Comparison of ENCODE assay signal across 8 cellular contexts in the genomic region with DNA sequence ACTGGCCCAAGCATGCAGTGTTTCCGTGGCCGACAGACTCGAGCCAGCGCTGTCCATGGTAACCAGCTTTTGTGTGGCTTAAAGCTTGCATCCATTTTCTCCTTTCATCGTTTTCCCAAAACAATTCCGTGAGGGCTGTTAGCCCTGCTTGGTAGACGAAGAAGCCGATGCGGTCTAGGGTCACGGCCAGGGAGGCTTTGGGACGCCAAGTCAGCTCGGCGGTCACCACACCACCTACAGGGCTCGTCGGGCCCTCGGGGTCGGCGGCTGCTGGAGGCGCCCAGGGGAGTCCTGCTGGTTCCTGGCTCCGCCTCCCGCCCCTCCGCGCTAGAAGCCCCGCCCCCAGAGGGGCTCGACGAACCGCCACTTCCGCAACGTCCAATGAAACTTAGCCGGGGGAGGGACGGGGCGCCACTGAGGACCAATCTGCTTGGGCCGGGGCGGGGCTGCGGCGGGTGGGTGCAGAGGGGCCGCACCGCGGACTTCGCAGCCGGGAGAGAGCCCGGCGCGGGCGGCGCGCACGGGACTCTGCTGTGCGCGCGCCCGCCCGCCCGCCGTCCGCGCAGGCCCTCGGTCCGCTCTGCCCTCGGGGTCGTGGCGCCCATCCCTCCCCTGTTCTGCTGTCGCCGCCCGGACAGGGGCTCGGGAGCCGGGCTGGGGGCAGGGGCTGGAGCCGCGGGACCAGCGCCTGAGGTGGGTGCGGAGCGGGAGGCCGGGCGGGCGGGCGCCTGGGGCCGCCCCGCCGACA.
DNase-seq lines count a peak whose midpoint lies in the region; ATAC-seq and TF ChIP-seq lines count a peak whose summit lies in the region.

A gene with protein sequence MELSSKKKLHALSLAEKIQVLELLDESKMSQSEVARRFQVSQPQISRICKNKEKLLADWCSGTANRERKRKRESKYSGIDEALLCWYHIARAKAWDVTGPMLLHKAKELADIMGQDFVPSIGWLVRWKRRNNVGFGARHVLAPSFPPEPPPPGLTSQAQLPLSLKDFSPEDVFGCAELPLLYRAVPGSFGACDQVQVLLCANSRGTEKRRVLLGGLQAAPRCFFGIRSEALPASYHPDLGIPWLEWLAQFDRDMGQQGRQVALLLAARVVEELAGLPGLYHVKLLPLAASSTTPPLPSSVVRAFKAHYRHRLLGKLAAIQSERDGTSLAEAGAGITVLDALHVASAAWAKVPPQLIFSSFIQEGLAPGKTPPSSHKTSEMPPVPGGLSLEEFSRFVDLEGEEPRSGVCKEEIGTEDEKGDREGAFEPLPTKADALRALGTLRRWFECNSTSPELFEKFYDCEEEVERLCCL (plus strand): TSS at position 487 of the 748 bp plus-strand sequence. CDS start 1,058 bp downstream, outside the sequence.

- peak within 1 kb of the TSS; percentile 48 for H3K4me3 ChIP-seq in astrocyte of the cerebellum (ENCODE audit: low read depth, low read length)

- peak; percentile 78 for TF ChIP-seq POLR2A in GM18505 (IDR thresholded peaks at IDR 0.05; ENCODE audit: borderline replicate concordance, extremely low read depth, insufficient read depth, insufficient read length)

- DNase-seq in NCI-H2029 (lab: John Stamatoyannopoulos, UW) (peak; percentile 97), T-helper 22 cell (ENCODE audit: low read depth) (peak; percentile 95), astrocyte of the cerebellum (ENCODE audit: low read depth) (peak; percentile 78), hippocampal formation (lab: John Stamatoyannopoulos, UW) (peak; percentile 96 to 97), retina (peak; percentile 96)

- no peak for TF ChIP-seq CTCF in astrocyte of the cerebellum (IDR thresholded peaks at IDR 0.05; ENCODE audit: low read depth, low read length, missing control alignments)

- ATAC-seq in GM18505 (IDR thresholded peaks at IDR 0.05; ENCODE audit: unreplicated experiment) = peak; percentile 78
- ATAC-seq in HG02973 (IDR thresholded peaks at IDR 0.05; ENCODE audit: unreplicated experiment) = peak; percentile 74
- ATAC-seq in GM18517 (IDR thresholded peaks at IDR 0.05; ENCODE audit: unreplicated experiment) = no peak

- in situ Hi-C loops in astrocyte of the cerebellum (cut with HindIII; ENCODE audit: low sequenced_read_pairs) = no loop called here
